12 cellular contexts compared by ENCODE assay signal in genomic region chr17:48470388-48471034, GRCh38. TPM values are rescaled to one million over a fixed set of nuclear protein-coding genes. Genes with fewer than 3 reads are reported as not detected.
DNase-seq lines count a peak whose midpoint lies in the region; ATAC-seq, FAIRE-seq and TF ChIP-seq lines count a peak whose summit lies in the region.
"Had no signal": no experiment of that assay in that cellular context is flagged by ENCODE, and none has a peak within 500 bp of the region (broad histone marks: within the 10 kb centered on the region; RNA-seq: fewer than 3 reads in every experiment).

No MANE protein-coding gene starts in this region.

- BruUV-seq in PC-9 (replicated peaks; lab: Mats Ljungman, UMichigan), result no TSS peak

- no peak for FAIRE-seq in urothelium cell line (lab: Jason Lieb, UNC)

- DNase-seq in natural killer cell treated with Interleukin-12 subunit alpha and Interleukin-12 subunit beta and Interleukin-15 and Interleukin-18, amount 100 ng/mL, for 72 hours (ENCODE audit: low spot score), result no peak
- no peak for DNase-seq in natural killer cell
- no peak for DNase-seq in PC-9
- DNase-seq in epithelial cell of proximal tubule (ENCODE audit: low read depth), result no peak
- DNase-seq in urothelium cell line (ENCODE audit: low spot score), result peak; percentile 54
- DNase-seq in CD14-positive monocyte (ENCODE audit: low spot score), result no peak
- DNase-seq in NCI-H774 (lab: John Stamatoyannopoulos, UW), result no peak
- DNase-seq: activated CD8-positive, alpha-beta memory T cell treated with anti-CD3 and anti-CD28 coated beads, Interleukin-2, amount 50 U/mL, for 4 hours; AML-193; sigmoid colon; transverse colon had no signal

- no peak overlapping the region for H3K4me3 Mint-ChIP-seq in natural killer cell treated with Interleukin-12 subunit alpha and Interleukin-12 subunit beta and Interleukin-15 and Interleukin-18, amount 100 ng/mL, for 72 hours
- H3K4me3 Mint-ChIP-seq in natural killer cell (no peak overlapping the region), CD14-positive monocyte (peak overlapping the region in 1 of 2 donors; percentile 43)

- no peak for ATAC-seq in natural killer cell treated with Interleukin-12 subunit alpha and Interleukin-12 subunit beta and Interleukin-15 and Interleukin-18, amount 100 ng/mL, for 72 hours
- ATAC-seq in natural killer cell, result no peak
- no peak for ATAC-seq in GM19324 (IDR thresholded peaks at IDR 0.05; ENCODE audit: low FRiP score, unreplicated experiment)

- peaks cover 40% of the 10 kb centered on the region for H3F3A ChIP-seq in PC-9 (ENCODE audit: insufficient read depth, low read depth)

- peak overlapping the region; percentile 82 to 92 for H3K27ac Mint-ChIP-seq in natural killer cell treated with Interleukin-12 subunit alpha and Interleukin-12 subunit beta and Interleukin-15 and Interleukin-18, amount 100 ng/mL, for 72 hours
- H3K27ac Mint-ChIP-seq in natural killer cell, result no peak overlapping the region
- H3K27ac Mint-ChIP-seq in CD14-positive monocyte, result no peak overlapping the region

- H3K4me3 ChIP-seq in PC-9 (no peak overlapping the region), epithelial cell of proximal tubule (ENCODE audit: low read depth, low read length) (no peak overlapping the region)
- H3K4me3 ChIP-seq: sigmoid colon, transverse colon had no signal

- no peaks in the 10 kb centered on the region for H3K9me3 ChIP-seq in PC-9 (ENCODE audit: insufficient read depth, low read depth)
- H3K9me3 ChIP-seq: sigmoid colon, transverse colon had no signal

- intact Hi-C loops in natural killer cell (cut with micrococcal nuclease) (no loop called here), PC-9 (cut with micrococcal nuclease; ENCODE audit: unreplicated experiment) (no loop called here), CD14-positive monocyte (cut with micrococcal nuclease) (no loop called here)

- peak overlapping the region; percentile 95 for H3K27ac ChIP-seq in PC-9
- H3K27ac ChIP-seq: sigmoid colon, transverse colon had no signal

- H3K79me2 ChIP-seq in PC-9 (ENCODE audit: low read depth), result no peaks in the 10 kb centered on the region

- H3K4me2 ChIP-seq in PC-9, result no peak overlapping the region

- TF ChIP-seq CTCF in natural killer cell (IDR thresholded peaks at IDR 0.05), result no peak
- TF ChIP-seq CTCF in PC-9 (conservative IDR thresholded peaks at IDR 0.05), result no peak
- peak; percentile 18 for TF ChIP-seq CTCF in epithelial cell of proximal tubule (conservative IDR thresholded peaks at IDR 0.05; ENCODE audit: low read depth, low read length)
- TF ChIP-seq CTCF in CD14-positive monocyte (IDR thresholded peaks at IDR 0.05), result no peak

- H2AFZ ChIP-seq in PC-9, result no peak overlapping the region

- H4K20me1 ChIP-seq in PC-9 (ENCODE audit: insufficient read depth), result no peaks in the 10 kb centered on the region

- H3K4me1 ChIP-seq in PC-9 (replicated peaks; ENCODE audit: insufficient read depth), result peaks cover 38% of the 10 kb centered on the region
- H3K4me1 ChIP-seq: sigmoid colon, transverse colon had no signal

- peaks cover 36 to 37% of the 10 kb centered on the region in 2 donors for H3K4me1 Mint-ChIP-seq in natural killer cell treated with Interleukin-12 subunit alpha and Interleukin-12 subunit beta and Interleukin-15 and Interleukin-18, amount 100 ng/mL, for 72 hours (ENCODE audit: low read depth in 2 of 2)
- H3K4me1 Mint-ChIP-seq in natural killer cell (peaks cover 27 to 45% of the 10 kb centered on the region in 2 donors), CD14-positive monocyte (no peaks in the 10 kb centered on the region)

- POLR2A ChIA-PET in PC-9 (lab: Charles Lee; ENCODE audit: unreplicated experiment), result interaction anchor here (0.6 to 0.7 kb wide), 2 partner anchors 129 to 211 kb away, joined by 4 read pairs; no protein-coding TSS in a partner anchor

- no peaks in the 10 kb centered on the region for H3K27me3 Mint-ChIP-seq in natural killer cell treated with Interleukin-12 subunit alpha and Interleukin-12 subunit beta and Interleukin-15 and Interleukin-18, amount 100 ng/mL, for 72 hours
- H3K27me3 Mint-ChIP-seq in natural killer cell (ENCODE audit: low read depth in 2 of 2) (peaks cover 0 to 3% of the 10 kb centered on the region in 2 donors), CD14-positive monocyte (ENCODE audit: low read depth in 3 of 3) (peaks cover 14 to 35% (median 20%) of the 10 kb centered on the region in 3 donors)

- CTCF ChIA-PET in PC-9 (lab: Charles Lee), result interaction anchor here (0.6 kb wide), 1 partner anchor 49 kb away, joined by 3 read pairs; no protein-coding TSS in a partner anchor

- no peaks in the 10 kb centered on the region for H3K9me2 ChIP-seq in PC-9 (ENCODE audit: insufficient read depth)

- H3K36me3 ChIP-seq in PC-9 (ENCODE audit: low read depth), result no peaks in the 10 kb centered on the region
- H3K36me3 ChIP-seq: sigmoid colon, transverse colon had no signal

- no peaks in the 10 kb centered on the region for H3K9me3 Mint-ChIP-seq in natural killer cell treated with Interleukin-12 subunit alpha and Interleukin-12 subunit beta and Interleukin-15 and Interleukin-18, amount 100 ng/mL, for 72 hours
- H3K9me3 Mint-ChIP-seq in natural killer cell, result no peaks in the 10 kb centered on the region
- H3K9me3 Mint-ChIP-seq in CD14-positive monocyte, result no peaks in the 10 kb centered on the region

- no peaks in the 10 kb centered on the region for H3K36me3 Mint-ChIP-seq in natural killer cell treated with Interleukin-12 subunit alpha and Interleukin-12 subunit beta and Interleukin-15 and Interleukin-18, amount 100 ng/mL, for 72 hours
- no peaks in the 10 kb centered on the region for H3K36me3 Mint-ChIP-seq in natural killer cell
- no peaks in the 10 kb centered on the region for H3K36me3 Mint-ChIP-seq in CD14-positive monocyte

- no peaks in the 10 kb centered on the region for H3K27me3 ChIP-seq in PC-9 (ENCODE audit: insufficient read depth, low read depth)
- H3K27me3 ChIP-seq: transverse colon had no signal

RNA-seq across cellular contexts. Expression of gene SKAP1, which starts 40.5 kb away (rescaled TPM):
- total RNA-seq in natural killer cell treated with Interleukin-12 subunit alpha and Interleukin-12 subunit beta and Interleukin-15 and Interleukin-18, amount 100 ng/mL, for 72 hours, result 10 to 100 TPM; 40.9 to 44.9 TPM
- total RNA-seq in natural killer cell, result 100 to 1,000 TPM; 168 to 227 (median 190) TPM
- total RNA-seq in PC-9 (2021), result 0.31 and 0.85 TPM in 2 replicates
- 1.5 and 11.4 TPM in 2 replicates for total RNA-seq in epithelial cell of proximal tubule
- 1 to 10 TPM in 1 of 2 donors, under 1 TPM in 1; 0.52 to 1.0 TPM for polyA plus RNA-seq in CD14-positive monocyte

Comparison
In these comparisons a context has a peak if more than half of its experiments do, and no peak if none do; other contexts are left out.
1. H3K27ac Mint-ChIP-seq: peak in natural killer cell treated with Interleukin-12 subunit alpha and Interleukin-12 subunit beta and Interleukin-15 and Interleukin-18, amount 100 ng/mL, for 72 hours (2 of 2); none in natural killer cell (0 of 2) and CD14-positive monocyte (0 of 7).